30 cellular contexts compared by ENCODE assay signal in genomic region chr17:44956998-44957981, GRCh38. TPM values are rescaled to one million over a fixed set of nuclear protein-coding genes. Genes with fewer than 3 reads are reported as not detected.
A peak's percentile ranks its signal among the peaks of the same experiment; 100 is the strongest.
DNase-seq lines count a peak whose midpoint lies in the region; FAIRE-seq and TF ChIP-seq lines count a peak whose summit lies in the region.
"Had no signal": no experiment of that assay in that cellular context is flagged by ENCODE, and none has a peak within 500 bp of the region (broad histone marks: within the 10 kb centered on the region; RNA-seq: fewer than 3 reads in every experiment).

No MANE protein-coding gene starts in this region.

- TF ChIP-seq CTCF in WERI-Rb-1 (IDR thresholded peaks at IDR 0.05; ENCODE audit: low read depth, low read length) (no peak), kidney (IDR thresholded peaks at IDR 0.05; ENCODE audit: borderline replicate concordance, extremely low read depth, insufficient read depth) (no peak), sigmoid colon (IDR thresholded peaks at IDR 0.05) (no peak)

- H3K27me3 ChIP-seq in WERI-Rb-1 (ENCODE audit: insufficient read depth, low read depth, severe bottlenecking): no peaks in the 10 kb centered on the region
- peaks cover 0 to 23% (median 8%) of the 10 kb centered on the region in 3 donors for H3K27me3 ChIP-seq in sigmoid colon
- H3K27me3 ChIP-seq: hepatocyte had no signal

- H3K4me1 ChIP-seq in kidney (ENCODE audit: control insufficient read depth in 1 of 2, insufficient read depth in 1 of 2, low read depth in 1 of 2, low read length in 2 of 2) (no peaks in the 10 kb centered on the region), sigmoid colon (peaks cover 0 to 11% (median 9%) of the 10 kb centered on the region in 4 donors)
- H3K4me1 ChIP-seq: breast epithelium, foreskin keratinocyte, left ventricle myocardium inferior had no signal

- TF ChIP-seq POLR2A in sigmoid colon (IDR thresholded peaks at IDR 0.05): no peak

- no peak overlapping the region for H3K9ac ChIP-seq in kidney (ENCODE audit: low read length in 2 of 2)
- H3K9ac ChIP-seq: GM23248 had no signal

- H3K36me3 ChIP-seq in WERI-Rb-1: peaks cover 10% of the 10 kb centered on the region
- no peaks in the 10 kb centered on the region for H3K36me3 ChIP-seq in kidney (ENCODE audit: control insufficient read depth in 1 of 2, insufficient read depth in 2 of 2, low read length in 2 of 2)
- H3K36me3 ChIP-seq in sigmoid colon: no peaks in the 10 kb centered on the region
- H3K36me3 ChIP-seq: breast epithelium, left ventricle myocardium inferior, right atrium auricular region, suprapubic skin had no signal

- intact Hi-C loops in kidney (cut with DNase I): no loop called here
- intact Hi-C loops in sigmoid colon (cut with DNase I): no loop called here

- H3K27ac ChIP-seq in WERI-Rb-1: peak overlapping the region; percentile 38
- no peak overlapping the region for H3K27ac ChIP-seq in kidney (ENCODE audit: low read depth in 2 of 2, low read length in 2 of 2)
- no peak overlapping the region for H3K27ac ChIP-seq in sigmoid colon
- H3K27ac ChIP-seq: breast epithelium, C4-2B, foreskin keratinocyte, GM23248, hepatocyte, left ventricle myocardium inferior, right atrium auricular region, suprapubic skin had no signal

- H3K4me3 ChIP-seq in WERI-Rb-1 (ENCODE audit: low read depth, low read length): no peak overlapping the region
- no peak overlapping the region for H3K4me3 ChIP-seq in kidney (ENCODE audit: low read length in 2 of 2)
- no peak overlapping the region for H3K4me3 ChIP-seq in sigmoid colon
- H3K4me3 ChIP-seq: breast epithelium, GM23248, hepatocyte, left ventricle myocardium inferior, right atrium auricular region, suprapubic skin had no signal

- TF ChIP-seq EP300 in sigmoid colon (IDR thresholded peaks at IDR 0.05): no peak

- H3K9me3 ChIP-seq in WERI-Rb-1 (ENCODE audit: severe bottlenecking) (no peaks in the 10 kb centered on the region), kidney (ENCODE audit: control insufficient read depth in 1 of 2, low read length in 2 of 2) (no peaks in the 10 kb centered on the region), sigmoid colon (no peaks in the 10 kb centered on the region)
- H3K9me3 ChIP-seq: breast epithelium, left ventricle myocardium inferior, right atrium auricular region, suprapubic skin had no signal

- DNase-seq in NCI-H82 (lab: John Stamatoyannopoulos, UW): peak; percentile 90
- DNase-seq in WERI-Rb-1: no peak
- DNase-seq in kidney: peak; percentile 2
- DNase-seq in sigmoid colon: peak; percentile 29
- DNase-seq in HPDE6-E6E7 (ENCODE audit: extremely low spot score): no peak
- no peak for DNase-seq in activated CD8-positive, alpha-beta memory T cell treated with anti-CD3 and anti-CD28 coated beads for 24 hours
- no peak for DNase-seq in stimulated activated CD4-positive, alpha-beta T cell treated with anti-CD3 and anti-CD28 coated beads, Interleukin-12 subunit alpha, Interleukin-12 subunit beta, amount 100 ng/mL, for 4 hours
- DNase-seq: activated CD4-positive, alpha-beta memory T cell treated with anti-CD3 and anti-CD28 coated beads, Interleukin-2, amount 10 ng/mL, durations not matched to agents 7 days and 5 days; activated CD4-positive, alpha-beta T cell treated with anti-CD3 and anti-CD28 coated beads for 1 hour; Calu3; effector memory CD4-positive, alpha-beta T cell; foreskin keratinocyte; GM23248; left ventricle myocardium inferior; naive thymus-derived CD8-positive, alpha-beta T cell; NCI-H1092; NCI-H1694 treated with DMSO at 0.1 percent for 48 hours; NCI-H510A; SIG-M5; stimulated activated CD4-positive, alpha-beta T cell treated with anti-CD3 and anti-CD28 coated beads, Interleukin-4, amount 100 ng/mL, for 24 hours; T-helper 1 cell had no signal

- WGBS in sigmoid colon, 2 donors: 61 to 78% methylated on average over 8 of the region's 8 CpGs

- FAIRE-seq in kidney (lab: Jason Lieb, UNC): no peak
- FAIRE-seq: colon, urothelium cell line had no signal

RNA-seq across cellular contexts. Expression of gene KIF18B, which starts 9.7 kb away (rescaled TPM):
- 0.44 TPM for total RNA-seq in kidney
- not detected for polyA plus RNA-seq in kidney (ENCODE audit: insufficient read depth, low read depth, low replicate concordance)
- 1 to 10 TPM in 1 of 4 donors, under 1 TPM in 3; under 0.01 to 1.4 (median 0.30) TPM for total RNA-seq in sigmoid colon
- 10 to 100 TPM in 1 of 3 donors, 1 to 10 TPM in 1, under 1 TPM in 1; 0.60 to 10.5 (median 1.4) TPM for polyA plus RNA-seq in sigmoid colon
- total RNA-seq: naive thymus-derived CD8-positive, alpha-beta T cell had no signal
- polyA plus RNA-seq: naive thymus-derived CD8-positive, alpha-beta T cell had no signal

RNA-seq across cellular contexts. Expression of gene C1QL1, which starts 10.8 kb away (rescaled TPM):
- total RNA-seq in kidney: 0.76 TPM
- 25.4 TPM for polyA plus RNA-seq in kidney (ENCODE audit: insufficient read depth, low read depth, low replicate concordance)
- 1 to 10 TPM in 2 of 4 donors, under 1 TPM in 2; 0.41 to 4.3 (median 1.3) TPM for total RNA-seq in sigmoid colon
- polyA plus RNA-seq in sigmoid colon: 1 to 10 TPM in 2 of 3 donors, not detected in 1; 1.4 to 2.0 TPM
- total RNA-seq: naive thymus-derived CD8-positive, alpha-beta T cell; suprapubic skin had no signal
- polyA plus RNA-seq: naive thymus-derived CD8-positive, alpha-beta T cell had no signal

RNA-seq across cellular contexts. Expression of gene GFAP, which starts 42.0 kb away (rescaled TPM):
- total RNA-seq in kidney: 1.4 TPM
- polyA plus RNA-seq in kidney (ENCODE audit: insufficient read depth, low read depth, low replicate concordance): 2.3 TPM
- total RNA-seq in sigmoid colon: not detected
- polyA plus RNA-seq in sigmoid colon: 1 to 10 TPM in 2 of 3 donors, not detected in 1; 1.3 to 2.4 TPM
- total RNA-seq: activated CD4-positive, alpha-beta memory T cell treated with anti-CD3 and anti-CD28 coated beads, Interleukin-2, amount 10 ng/mL, durations not matched to agents 7 days and 5 days; Calu3; esophagus mucosa; GM23248; mesothelial cell of epicardium; naive thymus-derived CD8-positive, alpha-beta T cell had no signal
- polyA plus RNA-seq: hepatocyte had no signal

RNA-seq across cellular contexts. Expression of gene EFTUD2, which starts 58.0 kb away (rescaled TPM):
- total RNA-seq in kidney (98.4 TPM), sigmoid colon (10 to 100 TPM; 33.7 to 93.1 (median 55.8) TPM)
- polyA plus RNA-seq in kidney (ENCODE audit: insufficient read depth, low read depth, low replicate concordance) (37.9 TPM), sigmoid colon (10 to 100 TPM; 20.6 to 48.4 (median 21.6) TPM)

Comparison
In these comparisons a context has a peak if more than half of its experiments do, and no peak if none do; other contexts are left out.
1. DNase-seq: peak in NCI-H82 (single experiment), kidney (single experiment) and sigmoid colon (single experiment); none in WERI-Rb-1 (single experiment), HPDE6-E6E7 (single experiment), activated CD8-positive, alpha-beta memory T cell treated with anti-CD3 and anti-CD28 coated beads for 24 hours (single experiment) and stimulated activated CD4-positive, alpha-beta T cell treated with anti-CD3 and anti-CD28 coated beads, Interleukin-12 subunit alpha, Interleukin-12 subunit beta, amount 100 ng/mL, for 4 hours (single experiment).